ENCODE assay signal across 8 cellular contexts in the genomic region with DNA sequence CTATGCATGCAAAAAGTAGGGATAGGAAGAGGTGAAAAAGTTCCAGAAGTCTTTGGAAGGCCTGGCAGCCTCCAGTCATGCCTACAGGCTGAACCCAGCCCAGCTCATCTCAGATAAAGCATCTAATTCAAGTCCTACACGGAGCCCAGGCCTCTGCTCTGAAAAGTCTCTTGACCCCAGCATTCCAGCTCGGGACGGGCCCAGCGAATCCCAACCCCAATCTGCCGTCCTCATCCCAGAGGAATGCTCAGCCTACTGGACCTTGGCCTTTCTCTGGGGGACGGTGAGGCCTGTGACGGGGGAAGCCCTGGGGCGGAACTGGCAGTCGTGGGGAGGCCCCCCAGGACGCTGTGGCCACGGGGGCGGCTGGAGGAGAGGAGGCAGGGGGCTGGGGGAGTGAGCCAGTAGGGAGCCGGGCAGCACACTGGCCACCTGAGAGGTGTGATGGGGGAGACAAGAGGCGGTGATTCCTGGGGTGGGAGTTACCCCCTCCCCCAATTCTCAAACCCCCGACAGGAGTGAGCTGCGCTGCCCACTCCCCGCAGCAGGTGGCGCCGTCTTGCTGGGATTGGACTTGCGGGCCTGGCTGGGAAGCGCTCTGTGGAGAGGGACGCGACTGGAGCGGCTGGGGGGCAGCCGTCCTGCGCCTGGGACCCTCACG.
DNase-seq lines count a peak whose midpoint lies in the region; ATAC-seq, FAIRE-seq and TF ChIP-seq lines count a peak whose summit lies in the region.

No MANE protein-coding gene starts in this region.

- H3K9me3 ChIP-seq in left ventricle myocardium inferior (replicated peaks), result peaks cover 6% of the 10 kb centered on the region
- no peaks in the 10 kb centered on the region for H3K9me3 ChIP-seq in prostate gland

- H3K27me3 ChIP-seq in left ventricle myocardium inferior (ENCODE audit: low read depth), result no peaks in the 10 kb centered on the region
- H3K27me3 ChIP-seq in prostate gland (replicated peaks; ENCODE audit: insufficient read depth), result no peaks in the 10 kb centered on the region

- H3K36me3 ChIP-seq in left ventricle myocardium inferior (no peaks in the 10 kb centered on the region), prostate gland (no peaks in the 10 kb centered on the region)

- H3K4me1 ChIP-seq in left ventricle myocardium inferior (peaks cover 21% of the 10 kb centered on the region), prostate gland (replicated peaks) (no peaks in the 10 kb centered on the region)

- peak overlapping the region; percentile 67 for H3K27ac ChIP-seq in left ventricle myocardium inferior (replicated peaks)
- peak overlapping the region; percentile 46 to 65 for H3K27ac ChIP-seq in prostate gland

- no peak for DNase-seq in AG09319 (ENCODE audit: extremely low read depth, low read depth)
- DNase-seq in HCEC 1CT, result peak; percentile 70
- peak; percentile 74 for DNase-seq in SK-N-DZ (ENCODE audit: low spot score)
- peak; percentile 29 for DNase-seq in amniotic stem cell (lab: John Stamatoyannopoulos, UW)
- DNase-seq in left ventricle myocardium inferior, result peak; percentile 79
- peak; percentile 64 for DNase-seq in prostate gland (ENCODE audit: low spot score)
- peak; percentile 83 for DNase-seq in urothelium cell line (ENCODE audit: low spot score)

- no peak for TF ChIP-seq POLR2A in prostate gland (IDR thresholded peaks at IDR 0.05)

- intact Hi-C loops in left ventricle myocardium inferior (cut with micrococcal nuclease), result loop anchor here (2.0 kb wide), 1 partner anchor 254 kb away; no protein-coding TSS in a partner anchor
- intact Hi-C loops in prostate gland (cut with DNase I), result loop anchor here (2.0 to 5.0 kb wide), 3 partner anchors 47 to 508 kb away; no protein-coding TSS in a partner anchor

- peak; percentile 95 for TF ChIP-seq CTCF in AG09319 (IDR thresholded peaks at IDR 0.05; ENCODE audit: low read depth, low read length)
- peak; percentile 92 for TF ChIP-seq CTCF in left ventricle myocardium inferior (IDR thresholded peaks at IDR 0.05; ENCODE audit: borderline replicate concordance)
- TF ChIP-seq CTCF in prostate gland (IDR thresholded peaks at IDR 0.05), result peak; percentile 88 to 96 (median 92)

- WGBS in prostate gland, result 33% methylated on average over 23 of the region's 27 CpGs

- H3K4me3 ChIP-seq in left ventricle myocardium inferior (peak overlapping the region; percentile 62), prostate gland (peak overlapping the region; percentile 18 to 29)

- no peak for ATAC-seq in HG03097 (IDR thresholded peaks at IDR 0.05; ENCODE audit: low FRiP score, unreplicated experiment)

- FAIRE-seq in urothelium cell line (lab: Jason Lieb, UNC), result no peak
